In the genomic region with DNA sequence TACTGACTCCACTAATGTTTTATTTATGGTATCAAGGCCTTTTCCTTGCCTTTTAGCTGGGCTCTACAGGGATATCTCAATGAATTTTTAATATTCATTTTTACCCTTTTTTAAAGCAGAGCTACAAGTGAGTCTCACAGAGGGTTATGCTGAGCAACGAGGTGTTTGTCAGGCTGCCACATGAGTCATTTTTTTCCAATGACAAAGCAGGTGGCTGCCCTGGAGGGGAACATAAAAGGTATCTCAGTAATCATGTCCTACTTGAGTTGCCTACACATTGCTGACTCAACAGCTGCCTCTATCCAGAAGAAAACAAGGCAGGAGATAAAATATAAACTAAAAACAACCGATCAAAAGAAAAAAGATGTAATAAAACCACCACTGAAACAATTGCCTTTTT, we compare ENCODE assay signal across 1 cellular context.
TF ChIP-seq lines count a peak whose summit lies in the region.

No MANE protein-coding gene starts in this region.

TF ChIP-seq in HepG2, 621 proteins besides CTCF, POLR2A, EP300 and RAD21 (continued from another document):
- TF ChIP-seq, protein P1, sequence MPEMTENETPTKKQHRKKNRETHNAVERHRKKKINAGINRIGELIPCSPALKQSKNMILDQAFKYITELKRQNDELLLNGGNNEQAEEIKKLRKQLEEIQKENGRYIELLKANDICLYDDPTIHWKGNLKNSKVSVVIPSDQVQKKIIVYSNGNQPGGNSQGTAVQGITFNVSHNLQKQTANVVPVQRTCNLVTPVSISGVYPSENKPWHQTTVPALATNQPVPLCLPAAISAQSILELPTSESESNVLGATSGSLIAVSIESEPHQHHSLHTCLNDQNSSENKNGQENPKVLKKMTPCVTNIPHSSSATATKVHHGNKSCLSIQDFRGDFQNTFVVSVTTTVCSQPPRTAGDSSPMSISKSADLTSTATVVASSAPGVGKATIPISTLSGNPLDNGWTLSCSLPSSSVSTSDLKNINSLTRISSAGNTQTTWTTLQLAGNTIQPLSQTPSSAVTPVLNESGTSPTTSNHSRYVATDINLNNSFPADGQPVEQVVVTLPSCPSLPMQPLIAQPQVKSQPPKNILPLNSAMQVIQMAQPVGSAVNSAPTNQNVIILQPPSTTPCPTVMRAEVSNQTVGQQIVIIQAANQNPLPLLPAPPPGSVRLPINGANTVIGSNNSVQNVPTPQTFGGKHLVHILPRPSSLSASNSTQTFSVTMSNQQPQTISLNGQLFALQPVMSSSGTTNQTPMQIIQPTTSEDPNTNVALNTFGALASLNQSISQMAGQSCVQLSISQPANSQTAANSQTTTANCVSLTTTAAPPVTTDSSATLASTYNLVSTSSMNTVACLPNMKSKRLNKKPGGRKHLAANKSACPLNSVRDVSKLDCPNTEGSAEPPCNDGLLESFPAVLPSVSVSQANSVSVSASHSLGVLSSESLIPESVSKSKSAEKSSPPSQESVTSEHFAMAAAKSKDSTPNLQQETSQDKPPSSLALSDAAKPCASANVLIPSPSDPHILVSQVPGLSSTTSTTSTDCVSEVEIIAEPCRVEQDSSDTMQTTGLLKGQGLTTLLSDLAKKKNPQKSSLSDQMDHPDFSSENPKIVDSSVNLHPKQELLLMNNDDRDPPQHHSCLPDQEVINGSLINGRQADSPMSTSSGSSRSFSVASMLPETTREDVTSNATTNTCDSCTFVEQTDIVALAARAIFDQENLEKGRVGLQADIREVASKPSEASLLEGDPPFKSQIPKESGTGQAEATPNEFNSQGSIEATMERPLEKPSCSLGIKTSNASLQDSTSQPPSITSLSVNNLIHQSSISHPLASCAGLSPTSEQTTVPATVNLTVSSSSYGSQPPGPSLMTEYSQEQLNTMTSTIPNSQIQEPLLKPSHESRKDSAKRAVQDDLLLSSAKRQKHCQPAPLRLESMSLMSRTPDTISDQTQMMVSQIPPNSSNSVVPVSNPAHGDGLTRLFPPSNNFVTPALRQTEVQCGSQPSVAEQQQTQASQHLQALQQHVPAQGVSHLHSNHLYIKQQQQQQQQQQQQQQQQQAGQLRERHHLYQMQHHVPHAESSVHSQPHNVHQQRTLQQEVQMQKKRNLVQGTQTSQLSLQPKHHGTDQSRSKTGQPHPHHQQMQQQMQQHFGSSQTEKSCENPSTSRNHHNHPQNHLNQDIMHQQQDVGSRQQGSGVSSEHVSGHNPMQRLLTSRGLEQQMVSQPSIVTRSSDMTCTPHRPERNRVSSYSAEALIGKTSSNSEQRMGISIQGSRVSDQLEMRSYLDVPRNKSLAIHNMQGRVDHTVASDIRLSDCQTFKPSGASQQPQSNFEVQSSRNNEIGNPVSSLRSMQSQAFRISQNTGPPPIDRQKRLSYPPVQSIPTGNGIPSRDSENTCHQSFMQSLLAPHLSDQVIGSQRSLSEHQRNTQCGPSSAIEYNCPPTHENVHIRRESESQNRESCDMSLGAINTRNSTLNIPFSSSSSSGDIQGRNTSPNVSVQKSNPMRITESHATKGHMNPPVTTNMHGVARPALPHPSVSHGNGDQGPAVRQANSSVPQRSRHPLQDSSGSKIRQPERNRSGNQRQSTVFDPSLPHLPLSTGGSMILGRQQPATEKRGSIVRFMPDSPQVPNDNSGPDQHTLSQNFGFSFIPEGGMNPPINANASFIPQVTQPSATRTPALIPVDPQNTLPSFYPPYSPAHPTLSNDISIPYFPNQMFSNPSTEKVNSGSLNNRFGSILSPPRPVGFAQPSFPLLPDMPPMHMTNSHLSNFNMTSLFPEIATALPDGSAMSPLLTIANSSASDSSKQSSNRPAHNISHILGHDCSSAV (CRISPR knock-in tag; IDR thresholded peaks at IDR 0.05; ENCODE audit: borderline replicate concordance) = no peak
- TF ChIP-seq, protein P2, sequence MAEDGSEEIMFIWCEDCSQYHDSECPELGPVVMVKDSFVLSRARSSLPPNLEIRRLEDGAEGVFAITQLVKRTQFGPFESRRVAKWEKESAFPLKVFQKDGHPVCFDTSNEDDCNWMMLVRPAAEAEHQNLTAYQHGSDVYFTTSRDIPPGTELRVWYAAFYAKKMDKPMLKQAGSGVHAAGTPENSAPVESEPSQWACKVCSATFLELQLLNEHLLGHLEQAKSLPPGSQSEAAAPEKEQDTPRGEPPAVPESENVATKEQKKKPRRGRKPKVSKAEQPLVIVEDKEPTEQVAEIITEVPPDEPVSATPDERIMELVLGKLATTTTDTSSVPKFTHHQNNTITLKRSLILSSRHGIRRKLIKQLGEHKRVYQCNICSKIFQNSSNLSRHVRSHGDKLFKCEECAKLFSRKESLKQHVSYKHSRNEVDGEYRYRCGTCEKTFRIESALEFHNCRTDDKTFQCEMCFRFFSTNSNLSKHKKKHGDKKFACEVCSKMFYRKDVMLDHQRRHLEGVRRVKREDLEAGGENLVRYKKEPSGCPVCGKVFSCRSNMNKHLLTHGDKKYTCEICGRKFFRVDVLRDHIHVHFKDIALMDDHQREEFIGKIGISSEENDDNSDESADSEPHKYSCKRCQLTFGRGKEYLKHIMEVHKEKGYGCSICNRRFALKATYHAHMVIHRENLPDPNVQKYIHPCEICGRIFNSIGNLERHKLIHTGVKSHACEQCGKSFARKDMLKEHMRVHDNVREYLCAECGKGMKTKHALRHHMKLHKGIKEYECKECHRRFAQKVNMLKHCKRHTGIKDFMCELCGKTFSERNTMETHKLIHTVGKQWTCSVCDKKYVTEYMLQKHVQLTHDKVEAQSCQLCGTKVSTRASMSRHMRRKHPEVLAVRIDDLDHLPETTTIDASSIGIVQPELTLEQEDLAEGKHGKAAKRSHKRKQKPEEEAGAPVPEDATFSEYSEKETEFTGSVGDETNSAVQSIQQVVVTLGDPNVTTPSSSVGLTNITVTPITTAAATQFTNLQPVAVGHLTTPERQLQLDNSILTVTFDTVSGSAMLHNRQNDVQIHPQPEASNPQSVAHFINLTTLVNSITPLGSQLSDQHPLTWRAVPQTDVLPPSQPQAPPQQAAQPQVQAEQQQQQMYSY (CRISPR knock-in tag; IDR thresholded peaks at IDR 0.05) = no peak
- TF ChIP-seq GTF3A (CRISPR knock-in tag; conservative IDR thresholded peaks at IDR 0.05) = no peak
- no peak for TF ChIP-seq YY1 (IDR thresholded peaks at IDR 0.05; ENCODE audit: insufficient read depth, insufficient replicate concordance, low read depth, low read length)
- no peak for TF ChIP-seq CEBPG (CRISPR knock-in tag; IDR thresholded peaks at IDR 0.05)
- no peak for TF ChIP-seq PHF20 (CRISPR knock-in tag; IDR thresholded peaks at IDR 0.05)
- no peak for TF ChIP-seq GABPB1 (CRISPR knock-in tag; IDR thresholded peaks at IDR 0.05)
- TF ChIP-seq, protein P3, sequence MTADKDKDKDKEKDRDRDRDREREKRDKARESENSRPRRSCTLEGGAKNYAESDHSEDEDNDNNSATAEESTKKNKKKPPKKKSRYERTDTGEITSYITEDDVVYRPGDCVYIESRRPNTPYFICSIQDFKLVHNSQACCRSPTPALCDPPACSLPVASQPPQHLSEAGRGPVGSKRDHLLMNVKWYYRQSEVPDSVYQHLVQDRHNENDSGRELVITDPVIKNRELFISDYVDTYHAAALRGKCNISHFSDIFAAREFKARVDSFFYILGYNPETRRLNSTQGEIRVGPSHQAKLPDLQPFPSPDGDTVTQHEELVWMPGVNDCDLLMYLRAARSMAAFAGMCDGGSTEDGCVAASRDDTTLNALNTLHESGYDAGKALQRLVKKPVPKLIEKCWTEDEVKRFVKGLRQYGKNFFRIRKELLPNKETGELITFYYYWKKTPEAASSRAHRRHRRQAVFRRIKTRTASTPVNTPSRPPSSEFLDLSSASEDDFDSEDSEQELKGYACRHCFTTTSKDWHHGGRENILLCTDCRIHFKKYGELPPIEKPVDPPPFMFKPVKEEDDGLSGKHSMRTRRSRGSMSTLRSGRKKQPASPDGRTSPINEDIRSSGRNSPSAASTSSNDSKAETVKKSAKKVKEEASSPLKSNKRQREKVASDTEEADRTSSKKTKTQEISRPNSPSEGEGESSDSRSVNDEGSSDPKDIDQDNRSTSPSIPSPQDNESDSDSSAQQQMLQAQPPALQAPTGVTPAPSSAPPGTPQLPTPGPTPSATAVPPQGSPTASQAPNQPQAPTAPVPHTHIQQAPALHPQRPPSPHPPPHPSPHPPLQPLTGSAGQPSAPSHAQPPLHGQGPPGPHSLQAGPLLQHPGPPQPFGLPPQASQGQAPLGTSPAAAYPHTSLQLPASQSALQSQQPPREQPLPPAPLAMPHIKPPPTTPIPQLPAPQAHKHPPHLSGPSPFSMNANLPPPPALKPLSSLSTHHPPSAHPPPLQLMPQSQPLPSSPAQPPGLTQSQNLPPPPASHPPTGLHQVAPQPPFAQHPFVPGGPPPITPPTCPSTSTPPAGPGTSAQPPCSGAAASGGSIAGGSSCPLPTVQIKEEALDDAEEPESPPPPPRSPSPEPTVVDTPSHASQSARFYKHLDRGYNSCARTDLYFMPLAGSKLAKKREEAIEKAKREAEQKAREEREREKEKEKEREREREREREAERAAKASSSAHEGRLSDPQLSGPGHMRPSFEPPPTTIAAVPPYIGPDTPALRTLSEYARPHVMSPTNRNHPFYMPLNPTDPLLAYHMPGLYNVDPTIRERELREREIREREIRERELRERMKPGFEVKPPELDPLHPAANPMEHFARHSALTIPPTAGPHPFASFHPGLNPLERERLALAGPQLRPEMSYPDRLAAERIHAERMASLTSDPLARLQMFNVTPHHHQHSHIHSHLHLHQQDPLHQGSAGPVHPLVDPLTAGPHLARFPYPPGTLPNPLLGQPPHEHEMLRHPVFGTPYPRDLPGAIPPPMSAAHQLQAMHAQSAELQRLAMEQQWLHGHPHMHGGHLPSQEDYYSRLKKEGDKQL (CRISPR knock-in tag; IDR thresholded peaks at IDR 0.05; ENCODE audit: low read depth) = no peak
- no peak for TF ChIP-seq POLR2AphosphoS2 (IDR thresholded peaks at IDR 0.05; ENCODE audit: low read depth, low read length)
- no peak for TF ChIP-seq RFXAP (CRISPR knock-in tag; IDR thresholded peaks at IDR 0.05; ENCODE audit: borderline replicate concordance)
- no peak for TF ChIP-seq ZNF614 (CRISPR knock-in tag; IDR thresholded peaks at IDR 0.05; ENCODE audit: borderline replicate concordance)
- TF ChIP-seq, protein P4, sequence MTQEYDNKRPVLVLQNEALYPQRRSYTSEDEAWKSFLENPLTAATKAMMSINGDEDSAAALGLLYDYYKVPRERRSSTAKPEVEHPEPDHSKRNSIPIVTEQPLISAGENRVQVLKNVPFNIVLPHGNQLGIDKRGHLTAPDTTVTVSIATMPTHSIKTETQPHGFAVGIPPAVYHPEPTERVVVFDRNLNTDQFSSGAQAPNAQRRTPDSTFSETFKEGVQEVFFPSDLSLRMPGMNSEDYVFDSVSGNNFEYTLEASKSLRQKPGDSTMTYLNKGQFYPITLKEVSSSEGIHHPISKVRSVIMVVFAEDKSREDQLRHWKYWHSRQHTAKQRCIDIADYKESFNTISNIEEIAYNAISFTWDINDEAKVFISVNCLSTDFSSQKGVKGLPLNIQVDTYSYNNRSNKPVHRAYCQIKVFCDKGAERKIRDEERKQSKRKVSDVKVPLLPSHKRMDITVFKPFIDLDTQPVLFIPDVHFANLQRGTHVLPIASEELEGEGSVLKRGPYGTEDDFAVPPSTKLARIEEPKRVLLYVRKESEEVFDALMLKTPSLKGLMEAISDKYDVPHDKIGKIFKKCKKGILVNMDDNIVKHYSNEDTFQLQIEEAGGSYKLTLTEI (CRISPR knock-in tag; conservative IDR thresholded peaks at IDR 0.05) = no peak
